ENCODE assay signal across 8 cellular contexts in genomic region chr19:45130888-45131615, GRCh38. TPM values are rescaled to one million over a fixed set of nuclear protein-coding genes. Genes with fewer than 3 reads are reported as not detected.
DNase-seq lines count a peak whose midpoint lies in the region; ATAC-seq and TF ChIP-seq lines count a peak whose summit lies in the region.

No MANE protein-coding gene starts in this region.

- TF ChIP-seq CTCF in left ventricle myocardium inferior (IDR thresholded peaks at IDR 0.05; ENCODE audit: borderline replicate concordance) (peak; percentile 21), right atrium auricular region (IDR thresholded peaks at IDR 0.05) (peak in 1 of 2 donors; percentile 41), testis (IDR thresholded peaks at IDR 0.05) (no peak)

- no peak for DNase-seq in left ventricle myocardium inferior
- DNase-seq in right atrium auricular region (ENCODE audit: low spot score), result no peak
- peak; percentile 98 for DNase-seq in NCI-H510A (lab: John Stamatoyannopoulos, UW)
- DNase-seq in dermis blood vessel endothelial cell, result peak; percentile 39
- DNase-seq in testis, result peak; percentile 34
- no peak for DNase-seq in GM03348 (ENCODE audit: low spot score)

- H3K4me1 ChIP-seq in left ventricle myocardium inferior (peaks cover 3% of the 10 kb centered on the region), right atrium auricular region (peaks cover 0 to under 1% of the 10 kb centered on the region in 2 donors), testis (no peaks in the 10 kb centered on the region)

- peaks cover 14% of the 10 kb centered on the region for H3K36me3 ChIP-seq in left ventricle myocardium inferior
- no peaks in the 10 kb centered on the region for H3K36me3 ChIP-seq in right atrium auricular region
- H3K36me3 ChIP-seq in testis (ENCODE audit: low read depth, missing control alignments), result no peaks in the 10 kb centered on the region

- intact Hi-C loops in left ventricle myocardium inferior (cut with micrococcal nuclease), result no loop called here
- intact Hi-C loops in testis (cut with DNase I; ENCODE audit: low total_unique reads), result no loop called here

- H3K27me3 ChIP-seq in left ventricle myocardium inferior (ENCODE audit: low read depth) (no peaks in the 10 kb centered on the region), right atrium auricular region (no peaks in the 10 kb centered on the region), testis (no peaks in the 10 kb centered on the region)

- H3K4me3 ChIP-seq in left ventricle myocardium inferior (no peak overlapping the region), right atrium auricular region (no peak overlapping the region), testis (no peak overlapping the region)

- WGBS in testis, 2 donors, result 70 to 80% methylated on average over 12 to 13 of the region's 13 CpGs

- no peak for TF ChIP-seq POLR2A in testis (IDR thresholded peaks at IDR 0.05)

- no peak overlapping the region for H3K27ac ChIP-seq in left ventricle myocardium inferior (replicated peaks)
- no peak overlapping the region for H3K27ac ChIP-seq in right atrium auricular region
- no peak overlapping the region for H3K27ac ChIP-seq in testis

- no peak for ATAC-seq in HG02678 (IDR thresholded peaks at IDR 0.05; ENCODE audit: unreplicated experiment)
- ATAC-seq in GM21423 (IDR thresholded peaks at IDR 0.05; ENCODE audit: unreplicated experiment), result no peak

- H3K9me3 ChIP-seq in left ventricle myocardium inferior (replicated peaks) (no peaks in the 10 kb centered on the region), right atrium auricular region (no peaks in the 10 kb centered on the region), testis (no peaks in the 10 kb centered on the region)

RNA-seq across cellular contexts. Expression of gene NKPD1, which starts 29.7 kb away (rescaled TPM):
- total RNA-seq in left ventricle myocardium inferior (0.05 TPM), right atrium auricular region (under 1 TPM; 0.16 to 0.22 TPM), dermis blood vessel endothelial cell (0.34 and 0.37 TPM in 2 replicates), testis (1 to 10 TPM; 1.3 to 4.2 TPM)
- 1.0 TPM for polyA plus RNA-seq in testis (ENCODE audit: insufficient read depth, low read depth, low replicate concordance)

RNA-seq across cellular contexts. Expression of gene PPP1R37, which starts 38.1 kb away (rescaled TPM):
- total RNA-seq in left ventricle myocardium inferior (15.9 TPM), right atrium auricular region (10 to 100 TPM; 21.7 to 22.9 TPM), dermis blood vessel endothelial cell (31.1 and 39.7 TPM in 2 replicates), testis (10 to 100 TPM; 82.5 to 83.0 TPM)
- polyA plus RNA-seq in testis (ENCODE audit: insufficient read depth, low read depth, low replicate concordance), result 28.5 TPM

RNA-seq across cellular contexts. Expression of gene TRAPPC6A, which starts 47.0 kb away (rescaled TPM):
- total RNA-seq in left ventricle myocardium inferior, result 15.8 TPM
- total RNA-seq in right atrium auricular region, result 10 to 100 TPM; 17.9 to 22.8 TPM
- 8.8 and 36.8 TPM in 2 replicates for total RNA-seq in dermis blood vessel endothelial cell
- 10 to 100 TPM; 38.7 to 42.8 TPM for total RNA-seq in testis
- 37.0 TPM for polyA plus RNA-seq in testis (ENCODE audit: insufficient read depth, low read depth, low replicate concordance)

RNA-seq across cellular contexts. Expression of gene BLOC1S3, which starts 47.5 kb away (rescaled TPM):
- total RNA-seq in left ventricle myocardium inferior (3.5 TPM), right atrium auricular region (1 to 10 TPM; 5.0 to 5.6 TPM), dermis blood vessel endothelial cell (8.3 and 10.0 TPM in 2 replicates), testis (10 to 100 TPM; 38.2 to 43.7 TPM)
- polyA plus RNA-seq in testis (ENCODE audit: insufficient read depth, low read depth, low replicate concordance), result 14.1 TPM

RNA-seq across cellular contexts. Expression of gene GEMIN7, which starts 52.0 kb away (rescaled TPM):
- 15.9 TPM for total RNA-seq in left ventricle myocardium inferior
- total RNA-seq in right atrium auricular region, result 10 to 100 TPM; 11.3 to 20.0 TPM
- 25.5 and 33.2 TPM in 2 replicates for total RNA-seq in dermis blood vessel endothelial cell
- total RNA-seq in testis, result 10 to 100 TPM in 1 of 2 donors, 1 to 10 TPM in 1; 7.6 to 13.5 TPM
- polyA plus RNA-seq in testis (ENCODE audit: insufficient read depth, low read depth, low replicate concordance), result 9.7 TPM

Comparison
In these comparisons a context has a peak if more than half of its experiments do, and no peak if none do; other contexts are left out.
1. DNase-seq: peak in NCI-H510A (single experiment), dermis blood vessel endothelial cell (single experiment) and testis (single experiment); none in left ventricle myocardium inferior (single experiment), right atrium auricular region (single experiment) and GM03348 (single experiment).